8 cellular contexts compared by ENCODE assay signal in the genomic region with DNA sequence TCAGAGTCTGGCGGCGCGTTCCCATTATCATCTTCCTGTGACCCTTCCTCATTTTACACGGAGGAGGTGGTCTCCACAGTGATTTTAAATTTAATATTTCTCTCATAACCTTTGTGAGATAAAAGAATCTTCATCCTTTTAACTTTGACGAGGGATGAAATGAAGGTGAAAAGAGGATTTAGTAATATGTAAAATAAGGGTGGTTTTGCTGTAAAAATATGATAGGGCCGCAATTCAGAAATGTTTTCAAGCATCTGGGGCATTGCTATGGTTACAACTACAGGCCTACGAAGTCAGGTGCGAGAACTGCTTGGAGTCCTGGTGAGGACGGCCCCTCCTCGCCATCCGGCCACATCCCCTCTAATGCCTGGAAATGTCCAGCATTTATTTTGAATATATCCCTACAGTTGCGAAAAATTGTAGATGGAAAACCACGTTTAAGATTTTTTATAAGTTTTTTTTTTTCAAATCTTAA. TPM values are rescaled to one million over a fixed set of nuclear protein-coding genes. Genes with fewer than 3 reads are reported as not detected.
DNase-seq lines count a peak whose midpoint lies in the region; ATAC-seq and TF ChIP-seq lines count a peak whose summit lies in the region.

No MANE protein-coding gene starts in this region.

- DNase-seq in AG04449 (ENCODE audit: low read depth, low spot score), result no peak
- no peak for DNase-seq in HCT116 (ENCODE audit: low read depth, low spot score)
- no peak for DNase-seq in activated naive CD8-positive, alpha-beta T cell treated with anti-CD3 and anti-CD28 coated beads, Interleukin-2, amount 10 ng/mL, durations not matched to agents 7 days and 5 days
- DNase-seq in stimulated activated naive CD8-positive, alpha-beta T cell treated with anti-CD3 and anti-CD28 coated beads, Interleukin-15, Interleukin-2, amounts not matched to agents 100 U/mL and 50 U/mL, for 24 hours, result peak; percentile 32
- DNase-seq in T1000 (lab: John Stamatoyannopoulos, UW), result no peak
- no peak for DNase-seq in activated effector memory CD4-positive, alpha-beta T cell treated with anti-CD3 and anti-CD28 coated beads, Interleukin-2, amount 50 U/mL, for 16 hours

- H3K27ac ChIP-seq in HCT116 (ENCODE audit: low read depth, low read length), result peak overlapping the region; percentile 49; the same call in 1 of the 2 replicates
- peak overlapping the region; percentile 63 for H3K27ac ChIP-seq in iPS-20b (ENCODE audit: low read length)

- no peak for ATAC-seq in HCT116
- ATAC-seq in activated naive CD8-positive, alpha-beta T cell treated with anti-CD3 and anti-CD28 coated beads, Interleukin-2, amount 10 ng/mL, durations not matched to agents 7 days and 5 days (ENCODE audit: low read depth), result no peak
- ATAC-seq in stimulated activated naive CD8-positive, alpha-beta T cell treated with anti-CD3 and anti-CD28 coated beads, Interleukin-15, Interleukin-2, amounts not matched to agents 100 U/mL and 50 U/mL, for 24 hours, result no peak
- no peak for ATAC-seq in GM18907 (IDR thresholded peaks at IDR 0.05; ENCODE audit: unreplicated experiment)

- H3K4me2 ChIP-seq in HCT116 (ENCODE audit: low read length), result peak overlapping the region; percentile 78

- H3K4me1 ChIP-seq in HCT116 (ENCODE audit: control insufficient read depth in 1 of 2, insufficient read depth in 2 of 2, low read length in 2 of 2) (peaks cover 15 to 27% of the 10 kb centered on the region in 2 experiments), iPS-20b (ENCODE audit: insufficient read depth, low read length) (peaks cover 4% of the 10 kb centered on the region; the same call in 1 of the 2 replicates)

- no peak for TF ChIP-seq POLR2A in HCT116 (IDR thresholded peaks at IDR 0.05; ENCODE audit: borderline replicate concordance, extremely low read depth, insufficient read depth, insufficient read length)

- H3K36me3 ChIP-seq in HCT116 (ENCODE audit: control insufficient read depth in 1 of 2, insufficient read depth in 2 of 2, low read length in 2 of 2) (no peaks in the 10 kb centered on the region), iPS-20b (ENCODE audit: insufficient read depth, low read depth, low read length) (no peaks in the 10 kb centered on the region)

- H3K27me3 ChIP-seq in HCT116 (ENCODE audit: insufficient read depth, low read length) (no peaks in the 10 kb centered on the region), iPS-20b (ENCODE audit: insufficient read depth, low read length) (no peaks in the 10 kb centered on the region)

- no peaks in the 10 kb centered on the region for H3K9me3 Mint-ChIP-seq in activated naive CD8-positive, alpha-beta T cell treated with anti-CD3 and anti-CD28 coated beads, Interleukin-2, amount 10 ng/mL, durations not matched to agents 7 days and 5 days

- no peaks in the 10 kb centered on the region for H3K27me3 Mint-ChIP-seq in activated naive CD8-positive, alpha-beta T cell treated with anti-CD3 and anti-CD28 coated beads, Interleukin-2, amount 10 ng/mL, durations not matched to agents 7 days and 5 days

- peak overlapping the region; percentile 81 for H2AFZ ChIP-seq in HCT116 (ENCODE audit: low read depth, low read length, poor library complexity, severe bottlenecking)

- H3K79me2 ChIP-seq in HCT116 (ENCODE audit: insufficient read depth, low read length), result peaks cover 41% of the 10 kb centered on the region

- H3K4me1 Mint-ChIP-seq in activated naive CD8-positive, alpha-beta T cell treated with anti-CD3 and anti-CD28 coated beads, Interleukin-2, amount 10 ng/mL, durations not matched to agents 7 days and 5 days, result peaks cover 19% of the 10 kb centered on the region

- no peak for TF ChIP-seq RAD21 in HCT116 (IDR thresholded peaks at IDR 0.05; ENCODE audit: low read depth)

- peak overlapping the region; percentile 98 for H3K27ac Mint-ChIP-seq in activated naive CD8-positive, alpha-beta T cell treated with anti-CD3 and anti-CD28 coated beads, Interleukin-2, amount 10 ng/mL, durations not matched to agents 7 days and 5 days

- RAD21 ChIA-PET in HCT116 (lab: Charles Lee; ENCODE audit: low non-redundant PET in 1 of 2, low total read pairs in 2 of 2, uncharacterized antibody in 2 of 2, unreplicated experiment in 2 of 2), result no interaction called here

- POLR2A ChIA-PET in AG04449 (lab: Yijun Ruan, JAX) (interaction anchor here (0.6 to 1.8 kb wide), 6 partner anchors 9 to 92 kb away, joined by 3 to 8 read pairs (median 4); partner anchors contain the start of genes AP4B1, DCLRE1B and PHTF1), HCT116 (lab: Charles Lee) (interaction anchor here (0.8 to 1.1 kb wide), 3 partner anchors 11 to 13 kb away, joined by 3 to 4 read pairs (median 3); no protein-coding TSS in a partner anchor)
- POLR2A ChIA-PET in activated naive CD8-positive, alpha-beta T cell treated with anti-CD3 and anti-CD28 coated beads, Interleukin-2, amount 10 ng/mL, durations not matched to agents 7 days and 5 days (lab: Charles Lee), result interaction anchor here (0.6 to 2.9 kb wide), 16 partner anchors 20 to 857 kb away, joined by 3 to 24 read pairs (median 5); partner anchors contain the start of genes AP4B1, DCLRE1B, HIPK1 and PHTF1

- no peaks in the 10 kb centered on the region for H3K9me2 ChIP-seq in HCT116 (ENCODE audit: insufficient read depth)

- H3K9ac ChIP-seq in HCT116 (ENCODE audit: low read length) (peak overlapping the region; percentile 57), iPS-20b (ENCODE audit: low read depth, low read length) (peak overlapping the region; percentile 89; the same call in 1 of the 2 replicates)

- H3K4me3 Mint-ChIP-seq in activated naive CD8-positive, alpha-beta T cell treated with anti-CD3 and anti-CD28 coated beads, Interleukin-2, amount 10 ng/mL, durations not matched to agents 7 days and 5 days, result peak overlapping the region; percentile 99

- peaks cover 25% of the 10 kb centered on the region for H3K36me3 Mint-ChIP-seq in activated naive CD8-positive, alpha-beta T cell treated with anti-CD3 and anti-CD28 coated beads, Interleukin-2, amount 10 ng/mL, durations not matched to agents 7 days and 5 days

- TSS peak; percentile 100 for BruUV-seq in HCT116 (replicated peaks; lab: Mats Ljungman, UMichigan)

- no peaks in the 10 kb centered on the region for H4K20me1 ChIP-seq in HCT116 (ENCODE audit: insufficient read depth)

- CTCF ChIA-PET in AG04449 (lab: Yijun Ruan, JAX) (interaction anchor here (1.1 to 3.3 kb wide), 2 partner anchors 22 to 49 kb away, joined by 3 to 11 read pairs; no protein-coding TSS in a partner anchor), HCT116 (lab: Charles Lee) (interaction anchor here (0.8 to 1.0 kb wide), 2 partner anchors 23 to 54 kb away, joined by 3 to 4 read pairs; partner anchors contain the start of gene PHTF1)

- peak overlapping the region; percentile 55 for H3K4me3 ChIP-seq in AG04449 (ENCODE audit: low read depth, low read length)
- peak overlapping the region; percentile 43 to 82 for H3K4me3 ChIP-seq in HCT116 (replicated peaks in 1 of 2; ENCODE audit: low read depth in 1 of 2, low read length in 2 of 2)
- H3K4me3 ChIP-seq in iPS-20b (ENCODE audit: low read length), result peak overlapping the region; percentile 79

- TF ChIP-seq CTCF in AG04449 (IDR thresholded peaks at IDR 0.05; ENCODE audit: insufficient read depth, low read length, missing control alignments) (no peak), HCT116 (IDR thresholded peaks at IDR 0.05 in 2 of 3, conservative IDR thresholded peaks at IDR 0.05 in 1 of 3; ENCODE audit: borderline replicate concordance in 1 of 3, insufficient read depth in 1 of 3, low read depth in 2 of 3, low read length in 2 of 3) (no peak)

- H3K9me3 ChIP-seq in HCT116 (ENCODE audit: control insufficient read depth in 1 of 2, insufficient read depth in 1 of 2, low read depth in 1 of 2, low read length in 2 of 2), result no peaks in the 10 kb centered on the region
- no peaks in the 10 kb centered on the region for H3K9me3 ChIP-seq in iPS-20b (ENCODE audit: insufficient read depth, low read depth, low read length)

- intact Hi-C loops in HCT116 (cut with micrococcal nuclease), result loop anchor here (1.0 kb wide), 1 partner anchor 93 kb away; the partner anchor contains the start of gene DCLRE1B

TF ChIP-seq in HCT116, 20 proteins besides CTCF, POLR2A, EP300 and RAD21 (continues in another document):
- TF ChIP-seq CEBPB (IDR thresholded peaks at IDR 0.05; ENCODE audit: low read depth) (no peak), TCF7L2 (IDR thresholded peaks at IDR 0.05; ENCODE audit: borderline replicate concordance, extremely low read depth, insufficient read depth, insufficient read length) (no peak), CBX3 (IDR thresholded peaks at IDR 0.05; ENCODE audit: low read depth) (no peak), FOSL1 (IDR thresholded peaks at IDR 0.05; ENCODE audit: low read depth) (no peak), SIN3A (IDR thresholded peaks at IDR 0.05; ENCODE audit: low read depth) (no peak), ZNF274 (IDR thresholded peaks at IDR 0.05; ENCODE audit: low read depth, low read length) (no peak), EZH2 (IDR thresholded peaks at IDR 0.05) (no peak), JUND (IDR thresholded peaks at IDR 0.05) (no peak), POLR2AphosphoS5 (IDR thresholded peaks at IDR 0.05; ENCODE audit: low read depth, low read length) (no peak), ZFX (IDR thresholded peaks at IDR 0.05) (no peak), SP1 (IDR thresholded peaks at IDR 0.05; ENCODE audit: low read depth) (no peak), YY1 (IDR thresholded peaks at IDR 0.05; ENCODE audit: extremely low read depth, insufficient replicate concordance, low read depth, low read length) (no peak)

RNA-seq across cellular contexts. Expression of gene RSBN1, which starts 0.4 kb away (rescaled TPM):
- total RNA-seq in HCT116 (2021; ENCODE audit: unreplicated experiment), result 16.6 TPM
- polyA plus RNA-seq in HCT116 (2012), result 11.9 and 12.2 TPM in 2 replicates
- 10 to 100 TPM; 32.7 to 37.0 TPM for total RNA-seq in activated naive CD8-positive, alpha-beta T cell treated with anti-CD3 and anti-CD28 coated beads, Interleukin-2, amount 10 ng/mL, durations not matched to agents 7 days and 5 days

RNA-seq across cellular contexts. Expression of gene PHTF1, which starts 53.4 kb away (rescaled TPM):
- 11.4 TPM for total RNA-seq in HCT116 (2021; ENCODE audit: unreplicated experiment)
- 4.1 and 4.3 TPM in 2 replicates for polyA plus RNA-seq in HCT116 (2012)
- total RNA-seq in activated naive CD8-positive, alpha-beta T cell treated with anti-CD3 and anti-CD28 coated beads, Interleukin-2, amount 10 ng/mL, durations not matched to agents 7 days and 5 days, result 10 to 100 TPM; 19.2 to 22.6 TPM

RNA-seq across cellular contexts. Expression of gene PTPN22, which starts 58.8 kb away (rescaled TPM):
- total RNA-seq in HCT116 (2021; ENCODE audit: unreplicated experiment), result 0.17 TPM
- polyA plus RNA-seq in HCT116 (2012), result 0.08 TPM in 1 of 2 replicates, not detected in the other
- 10 to 100 TPM; 74.1 to 82.9 TPM for total RNA-seq in activated naive CD8-positive, alpha-beta T cell treated with anti-CD3 and anti-CD28 coated beads, Interleukin-2, amount 10 ng/mL, durations not matched to agents 7 days and 5 days

Comparison
In these comparisons a context has a peak if more than half of its experiments do, and no peak if none do; other contexts are left out.
1. RNA of gene PTPN22, which starts 58.8 kb away (total RNA-seq): 74.1 to 82.9 TPM in activated naive CD8-positive, alpha-beta T cell treated with anti-CD3 and anti-CD28 coated beads, Interleukin-2, amount 10 ng/mL, durations not matched to agents 7 days and 5 days; 0.17 TPM in HCT116 (single experiment); every median in the first group is over 10 times any median in the second.
2. Peak in every context shown above with its lines, with median percentiles within 50 percentile points of each other: H3K4me3 ChIP-seq.